Comparison of ENCODE assay signal across 28 cellular contexts in the genomic region with DNA sequence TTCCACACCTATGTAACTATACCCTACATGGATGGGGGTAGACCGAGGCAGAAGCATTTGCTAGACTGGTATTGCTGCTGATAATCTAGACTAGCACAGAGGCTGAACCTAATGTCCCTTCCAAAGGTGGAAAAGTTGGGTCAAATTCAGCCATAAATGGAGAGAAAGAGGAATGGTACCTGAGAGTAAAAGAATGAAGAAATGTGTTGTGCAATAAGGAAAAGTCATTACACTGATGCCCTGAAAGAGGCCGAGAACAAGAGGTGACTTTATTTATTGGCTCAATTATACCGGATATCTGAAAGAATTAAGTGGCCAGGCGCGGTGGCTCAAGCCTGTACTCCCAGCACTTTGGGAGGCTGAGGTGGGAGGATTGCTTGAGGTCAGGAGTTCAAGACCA.
"Had no signal": no experiment of that assay in that cellular context is flagged by ENCODE, and none has a peak within 500 bp of the region (broad histone marks: within the 10 kb centered on the region; RNA-seq: fewer than 3 reads in every experiment).

No MANE protein-coding gene starts in this region.

- H3K9me3 ChIP-seq: colonic mucosa, esophagus muscularis mucosa, esophagus squamous epithelium, gastrocnemius medialis, gastroesophageal sphincter, heart left ventricle had no signal

- FAIRE-seq: colon, endometrium, endothelial cell of umbilical vein, frontal cortex had no signal

- DNase-seq: colonic mucosa; cortex of kidney; dermis blood vessel endothelial cell; dorsolateral prefrontal cortex; effector CD4-positive, alpha-beta T cell; effector CD8-positive, alpha-beta T cell; effector memory CD4-positive, alpha-beta T cell; effector memory CD8-positive, alpha-beta T cell; endodermal cell; erythroblast; esophagus squamous epithelium; foreskin fibroblast; foreskin keratinocyte; foreskin melanocyte; gastrocnemius medialis; glutamatergic neuron; head of caudate nucleus; heart left ventricle; heart right ventricle had no signal

- H3K27ac ChIP-seq: colonic mucosa, coronary artery, dorsolateral prefrontal cortex, epithelial cell of prostate, esophagus muscularis mucosa, esophagus squamous epithelium, foreskin keratinocyte, gastrocnemius medialis, gastroesophageal sphincter, heart left ventricle, heart right ventricle had no signal

- H3K4me3 ChIP-seq: colonic mucosa, coronary artery, dorsolateral prefrontal cortex, esophagus muscularis mucosa, esophagus squamous epithelium, gastrocnemius medialis, gastroesophageal sphincter, heart left ventricle, heart right ventricle had no signal

- H3K36me3 ChIP-seq: colonic mucosa, esophagus muscularis mucosa, esophagus squamous epithelium, gastrocnemius medialis, gastroesophageal sphincter, heart left ventricle, heart right ventricle had no signal

- H3K4me1 ChIP-seq: colonic mucosa, esophagus muscularis mucosa, esophagus squamous epithelium, foreskin keratinocyte, gastrocnemius medialis, gastroesophageal sphincter, heart left ventricle, heart right ventricle had no signal

- H3K27me3 ChIP-seq: colonic mucosa, esophagus muscularis mucosa, esophagus squamous epithelium, foreskin keratinocyte, gastrocnemius medialis, gastroesophageal sphincter, heart right ventricle had no signal

- ATAC-seq: effector memory CD8-positive, alpha-beta T cell; esophagus mucosa; foreskin keratinocyte; gastrocnemius medialis; gastroesophageal sphincter; heart left ventricle; heart right ventricle had no signal
